In the genomic region with DNA sequence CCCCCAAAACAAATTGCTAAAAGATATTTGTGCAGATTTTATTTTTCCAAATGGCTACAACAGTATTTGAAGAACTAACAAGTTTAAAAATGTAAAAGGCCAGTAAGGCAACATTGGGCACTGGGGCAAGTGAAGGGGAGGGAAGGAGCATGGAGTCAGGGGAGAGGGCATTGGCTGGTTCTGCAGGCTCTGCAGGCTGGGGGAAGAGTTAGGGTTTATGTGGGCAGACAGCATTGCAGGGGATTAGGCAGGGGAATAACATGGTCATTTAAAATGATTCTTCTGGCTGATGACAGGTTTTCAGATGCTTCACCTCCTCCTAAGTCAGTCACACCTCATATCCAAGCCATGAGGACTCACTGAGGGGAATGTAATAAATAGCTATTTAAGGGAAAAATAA, we compare ENCODE assay signal across 1 cellular context.
TF ChIP-seq lines count a peak whose summit lies in the region.

No MANE protein-coding gene starts in this region.

TF ChIP-seq in GM12878, 131 proteins besides CTCF, POLR2A, EP300 and RAD21:
- TF ChIP-seq RELA (IDR thresholded peaks at IDR 0.05; ENCODE audit: borderline replicate concordance, partially characterized antibody) = no peak
- TF ChIP-seq ZNF217 (IDR thresholded peaks at IDR 0.05) = no peak
- no peak for TF ChIP-seq HDGF (IDR thresholded peaks at IDR 0.05)
- no peak for TF ChIP-seq CBX3 (IDR thresholded peaks at IDR 0.05; ENCODE audit: borderline replicate concordance, low read depth)
- no peak for TF ChIP-seq SMARCA5 (IDR thresholded peaks at IDR 0.05)
- TF ChIP-seq, protein P1, sequence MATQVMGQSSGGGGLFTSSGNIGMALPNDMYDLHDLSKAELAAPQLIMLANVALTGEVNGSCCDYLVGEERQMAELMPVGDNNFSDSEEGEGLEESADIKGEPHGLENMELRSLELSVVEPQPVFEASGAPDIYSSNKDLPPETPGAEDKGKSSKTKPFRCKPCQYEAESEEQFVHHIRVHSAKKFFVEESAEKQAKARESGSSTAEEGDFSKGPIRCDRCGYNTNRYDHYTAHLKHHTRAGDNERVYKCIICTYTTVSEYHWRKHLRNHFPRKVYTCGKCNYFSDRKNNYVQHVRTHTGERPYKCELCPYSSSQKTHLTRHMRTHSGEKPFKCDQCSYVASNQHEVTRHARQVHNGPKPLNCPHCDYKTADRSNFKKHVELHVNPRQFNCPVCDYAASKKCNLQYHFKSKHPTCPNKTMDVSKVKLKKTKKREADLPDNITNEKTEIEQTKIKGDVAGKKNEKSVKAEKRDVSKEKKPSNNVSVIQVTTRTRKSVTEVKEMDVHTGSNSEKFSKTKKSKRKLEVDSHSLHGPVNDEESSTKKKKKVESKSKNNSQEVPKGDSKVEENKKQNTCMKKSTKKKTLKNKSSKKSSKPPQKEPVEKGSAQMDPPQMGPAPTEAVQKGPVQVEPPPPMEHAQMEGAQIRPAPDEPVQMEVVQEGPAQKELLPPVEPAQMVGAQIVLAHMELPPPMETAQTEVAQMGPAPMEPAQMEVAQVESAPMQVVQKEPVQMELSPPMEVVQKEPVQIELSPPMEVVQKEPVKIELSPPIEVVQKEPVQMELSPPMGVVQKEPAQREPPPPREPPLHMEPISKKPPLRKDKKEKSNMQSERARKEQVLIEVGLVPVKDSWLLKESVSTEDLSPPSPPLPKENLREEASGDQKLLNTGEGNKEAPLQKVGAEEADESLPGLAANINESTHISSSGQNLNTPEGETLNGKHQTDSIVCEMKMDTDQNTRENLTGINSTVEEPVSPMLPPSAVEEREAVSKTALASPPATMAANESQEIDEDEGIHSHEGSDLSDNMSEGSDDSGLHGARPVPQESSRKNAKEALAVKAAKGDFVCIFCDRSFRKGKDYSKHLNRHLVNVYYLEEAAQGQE (IDR thresholded peaks at IDR 0.05; ENCODE audit: low read depth, low read length) = no peak
- no peak for TF ChIP-seq POLR2AphosphoS5 (IDR thresholded peaks at IDR 0.05; ENCODE audit: low read length)
- TF ChIP-seq KDM1A (IDR thresholded peaks at IDR 0.05; ENCODE audit: borderline replicate concordance) = no peak
- no peak for TF ChIP-seq SIN3A (IDR thresholded peaks at IDR 0.05; ENCODE audit: low read depth, low read length)
